ENCODE assay signal across 14 cellular contexts in genomic region chr10:11156480-11156879, GRCh38.
DNase-seq lines count a peak whose midpoint lies in the region; ATAC-seq and TF ChIP-seq lines count a peak whose summit lies in the region.
"Had no signal": no experiment of that assay in that cellular context is flagged by ENCODE, and none has a peak within 500 bp of the region (broad histone marks: within the 10 kb centered on the region; RNA-seq: fewer than 3 reads in every experiment).

No MANE protein-coding gene starts in this region.

- no peak for DNase-seq in activated naive CD4-positive, alpha-beta T cell (lab: John Stamatoyannopoulos, UW)
- peak; percentile 49 for DNase-seq in activated CD4-positive, alpha-beta memory T cell treated with anti-CD3 and anti-CD28 coated beads for 36 hours
- DNase-seq in naive thymus-derived CD4-positive, alpha-beta T cell: no peak
- DNase-seq in tibial artery (no peak), NK-92 (lab: John Stamatoyannopoulos, UW; ENCODE audit: unreplicated experiment) (no peak), mammary epithelial cell (no peak)
- DNase-seq: hippocampal formation, left lung, NCI-H1436 treated with DMSO at 0.1 percent for 48 hours, NCI-H774, transverse colon had no signal

- POLR2A ChIA-PET in activated CD4-positive, alpha-beta memory T cell treated with anti-CD3 and anti-CD28 coated beads for 36 hours (lab: Charles Lee): interaction anchor here (1.0 kb wide), 1 partner anchor 11 kb away, joined by 3 read pairs; no protein-coding TSS in a partner anchor
- POLR2A ChIA-PET in naive thymus-derived CD4-positive, alpha-beta T cell (lab: Charles Lee): interaction anchor here (6.2 to 24.8 kb wide), 2 partner anchors 8 to 13 kb away, joined by 183 to 919 read pairs; no protein-coding TSS in a partner anchor

- no peaks in the 10 kb centered on the region for H3K79me2 ChIP-seq in mammary epithelial cell (ENCODE audit: insufficient read depth, low read length)

- H3K27ac ChIP-seq in naive thymus-derived CD4-positive, alpha-beta T cell (ENCODE audit: low read depth, low read length): no peak overlapping the region
- H3K27ac ChIP-seq in tibial artery (no peak overlapping the region), mammary epithelial cell (ENCODE audit: insufficient read depth, low read depth, low read length) (no peak overlapping the region)
- H3K27ac ChIP-seq: C4-2B, left lung, SJSA1, transverse colon had no signal

- BruUV-seq in mammary epithelial cell (replicated peaks; lab: Mats Ljungman, UMichigan): no TSS peak

- H3K27ac Mint-ChIP-seq in activated naive CD4-positive, alpha-beta T cell treated with anti-CD3 and anti-CD28 coated beads, Interleukin-2, amount 50 U/mL, for 24 hours: peak overlapping the region; percentile 74
- H3K27ac Mint-ChIP-seq in activated CD4-positive, alpha-beta memory T cell treated with anti-CD3 and anti-CD28 coated beads for 36 hours: peak overlapping the region; percentile 14
- peak overlapping the region in 8 of 9 donors; percentile 4 to 85 (median 73) for H3K27ac Mint-ChIP-seq in naive thymus-derived CD4-positive, alpha-beta T cell

- H3K4me3 ChIP-seq in naive thymus-derived CD4-positive, alpha-beta T cell (ENCODE audit: low read length): no peak overlapping the region
- H3K4me3 ChIP-seq in tibial artery: no peak overlapping the region
- H3K4me3 ChIP-seq in mammary epithelial cell (replicated peaks in 1 of 3; ENCODE audit: insufficient read depth in 1 of 3, low read depth in 2 of 3, low read length in 3 of 3): no peak overlapping the region
- H3K4me3 ChIP-seq: left lung, SJSA1, transverse colon had no signal

- no peak overlapping the region for H3K9ac ChIP-seq in mammary epithelial cell (ENCODE audit: insufficient read depth, low read length)

- H3K9me3 ChIP-seq in naive thymus-derived CD4-positive, alpha-beta T cell (ENCODE audit: control insufficient read depth in 2 of 3, low read length in 3 of 3): no peaks in the 10 kb centered on the region
- H3K9me3 ChIP-seq in tibial artery: no peaks in the 10 kb centered on the region
- peaks cover 18% of the 10 kb centered on the region for H3K9me3 ChIP-seq in mammary epithelial cell (replicated peaks; ENCODE audit: insufficient read depth, low read length)
- H3K9me3 ChIP-seq: left lung, SJSA1, transverse colon had no signal

- no peaks in the 10 kb centered on the region for H4K20me1 ChIP-seq in mammary epithelial cell (ENCODE audit: insufficient read depth, low read length)

- no peaks in the 10 kb centered on the region for H3K36me3 Mint-ChIP-seq in activated naive CD4-positive, alpha-beta T cell treated with anti-CD3 and anti-CD28 coated beads, Interleukin-2, amount 50 U/mL, for 24 hours
- no peaks in the 10 kb centered on the region for H3K36me3 Mint-ChIP-seq in activated CD4-positive, alpha-beta memory T cell treated with anti-CD3 and anti-CD28 coated beads for 36 hours
- peaks cover 0 to 19% (median 0%) of the 10 kb centered on the region in 5 donors for H3K36me3 Mint-ChIP-seq in naive thymus-derived CD4-positive, alpha-beta T cell

- H3K4me1 Mint-ChIP-seq in activated naive CD4-positive, alpha-beta T cell treated with anti-CD3 and anti-CD28 coated beads, Interleukin-2, amount 50 U/mL, for 24 hours: peaks cover 94% of the 10 kb centered on the region
- peaks cover 78% of the 10 kb centered on the region for H3K4me1 Mint-ChIP-seq in activated CD4-positive, alpha-beta memory T cell treated with anti-CD3 and anti-CD28 coated beads for 36 hours (ENCODE audit: low read depth)
- peaks cover 70 to 100% (median 96%) of the 10 kb centered on the region in 7 donors for H3K4me1 Mint-ChIP-seq in naive thymus-derived CD4-positive, alpha-beta T cell

- H3K4me2 ChIP-seq in mammary epithelial cell (ENCODE audit: insufficient read depth, low read depth, low read length): no peak overlapping the region

- no peaks in the 10 kb centered on the region for H3K27me3 ChIP-seq in naive thymus-derived CD4-positive, alpha-beta T cell (ENCODE audit: control insufficient read depth in 2 of 2, insufficient read depth in 2 of 2, low read length in 2 of 2)
- H3K27me3 ChIP-seq in tibial artery (no peaks in the 10 kb centered on the region), mammary epithelial cell (ENCODE audit: insufficient read depth, low read length) (no peaks in the 10 kb centered on the region)
- H3K27me3 ChIP-seq: left lung, SJSA1, transverse colon had no signal

- no peak overlapping the region for H2AFZ ChIP-seq in mammary epithelial cell (ENCODE audit: low read depth, low read length)

- H3K27me3 Mint-ChIP-seq in activated naive CD4-positive, alpha-beta T cell treated with anti-CD3 and anti-CD28 coated beads, Interleukin-2, amount 50 U/mL, for 24 hours: no peaks in the 10 kb centered on the region
- no peaks in the 10 kb centered on the region for H3K27me3 Mint-ChIP-seq in activated CD4-positive, alpha-beta memory T cell treated with anti-CD3 and anti-CD28 coated beads for 36 hours
- no peaks in the 10 kb centered on the region for H3K27me3 Mint-ChIP-seq in naive thymus-derived CD4-positive, alpha-beta T cell

- dilution Hi-C loops in mammary epithelial cell (cut with HindIII; ENCODE audit: low sequenced_read_pairs): no loop called here

- intact Hi-C loops in activated CD4-positive, alpha-beta memory T cell treated with anti-CD3 and anti-CD28 coated beads for 36 hours (cut with micrococcal nuclease): no loop called here
- intact Hi-C loops in naive thymus-derived CD4-positive, alpha-beta T cell (cut with micrococcal nuclease): no loop called here
- intact Hi-C loops in tibial artery (cut with DNase I; ENCODE audit: low total_unique reads) (no loop called here), mammary epithelial cell (cut with micrococcal nuclease) (no loop called here)

- peak overlapping the region; percentile 16 for H3K4me3 Mint-ChIP-seq in activated naive CD4-positive, alpha-beta T cell treated with anti-CD3 and anti-CD28 coated beads, Interleukin-2, amount 50 U/mL, for 24 hours
- no peak overlapping the region for H3K4me3 Mint-ChIP-seq in activated CD4-positive, alpha-beta memory T cell treated with anti-CD3 and anti-CD28 coated beads for 36 hours
- H3K4me3 Mint-ChIP-seq in naive thymus-derived CD4-positive, alpha-beta T cell: peak overlapping the region in 7 of 10 donors; percentile 7 to 60 (median 38)

- no peaks in the 10 kb centered on the region for H3K9me3 Mint-ChIP-seq in activated naive CD4-positive, alpha-beta T cell treated with anti-CD3 and anti-CD28 coated beads, Interleukin-2, amount 50 U/mL, for 24 hours
- no peaks in the 10 kb centered on the region for H3K9me3 Mint-ChIP-seq in activated CD4-positive, alpha-beta memory T cell treated with anti-CD3 and anti-CD28 coated beads for 36 hours
- peaks cover 0 to 3% (median 0%) of the 10 kb centered on the region in 11 donors for H3K9me3 Mint-ChIP-seq in naive thymus-derived CD4-positive, alpha-beta T cell

- H3K36me3 ChIP-seq in naive thymus-derived CD4-positive, alpha-beta T cell (ENCODE audit: control insufficient read depth in 2 of 3, insufficient read depth in 3 of 3, low read length in 3 of 3): no peaks in the 10 kb centered on the region
- H3K36me3 ChIP-seq in tibial artery (no peaks in the 10 kb centered on the region), mammary epithelial cell (ENCODE audit: insufficient read depth, low read length) (no peaks in the 10 kb centered on the region)
- H3K36me3 ChIP-seq: left lung, SJSA1, transverse colon had no signal

- ATAC-seq in naive thymus-derived CD4-positive, alpha-beta T cell: peak; percentile 62
- ATAC-seq: left lung had no signal

- in situ Hi-C loops in mammary epithelial cell (cut with MboI; ENCODE audit: low sequenced_read_pairs in 2 of 2): no loop called here

- H3K4me1 ChIP-seq in naive thymus-derived CD4-positive, alpha-beta T cell (ENCODE audit: control insufficient read depth in 2 of 2, insufficient read depth in 2 of 2, low read length in 2 of 2): peaks cover 37 to 86% of the 10 kb centered on the region in 2 donors
- H3K4me1 ChIP-seq in tibial artery (peaks cover 0 to 15% (median 6%) of the 10 kb centered on the region in 4 donors), mammary epithelial cell (ENCODE audit: insufficient read depth, low read length) (no peaks in the 10 kb centered on the region)
- H3K4me1 ChIP-seq: SJSA1 had no signal

- TF ChIP-seq CTCF in tibial artery (IDR thresholded peaks at IDR 0.05) (no peak), mammary epithelial cell (conservative IDR thresholded peaks at IDR 0.05 in 1 of 2, IDR thresholded peaks at IDR 0.05 in 1 of 2; ENCODE audit: extremely low read depth in 1 of 2, insufficient read depth in 1 of 2, low read depth in 1 of 2, low read length in 2 of 2) (no peak)

- CTCF ChIA-PET in activated CD4-positive, alpha-beta memory T cell treated with anti-CD3 and anti-CD28 coated beads for 36 hours (lab: Charles Lee): no interaction called here
- CTCF ChIA-PET in naive thymus-derived CD4-positive, alpha-beta T cell (lab: Charles Lee): no interaction called here
- CTCF ChIA-PET in mammary epithelial cell (lab: Charles Lee; ENCODE audit: low non-redundant PET): no interaction called here

- WGBS in mammary epithelial cell (ENCODE audit: low coverage, missing lambda C conversion rate): 81% methylated on average over 12 of the region's 12 CpGs

Comparison
In these comparisons a context has a peak if more than half of its experiments do, and no peak if none do; other contexts are left out.
1. H3K27ac Mint-ChIP-seq: peak in every context shown above with its lines; median percentile 74 in activated naive CD4-positive, alpha-beta T cell treated with anti-CD3 and anti-CD28 coated beads, Interleukin-2, amount 50 U/mL, for 24 hours; 73 in naive thymus-derived CD4-positive, alpha-beta T cell; 14 in activated CD4-positive, alpha-beta memory T cell treated with anti-CD3 and anti-CD28 coated beads for 36 hours.